1 cellular context compared by ENCODE assay signal in genomic region chr13:77729502-77730221, GRCh38.
TF ChIP-seq lines count a peak whose summit lies in the region.

No MANE protein-coding gene starts in this region.

TF ChIP-seq in SK-N-SH, 30 proteins besides CTCF, POLR2A, EP300 and RAD21 (continued from another document):
- TF ChIP-seq USF2 (IDR thresholded peaks at IDR 0.05; ENCODE audit: borderline replicate concordance, low read depth, low read length) = no peak
